ENCODE assay signal across 8 cellular contexts in the genomic region with DNA sequence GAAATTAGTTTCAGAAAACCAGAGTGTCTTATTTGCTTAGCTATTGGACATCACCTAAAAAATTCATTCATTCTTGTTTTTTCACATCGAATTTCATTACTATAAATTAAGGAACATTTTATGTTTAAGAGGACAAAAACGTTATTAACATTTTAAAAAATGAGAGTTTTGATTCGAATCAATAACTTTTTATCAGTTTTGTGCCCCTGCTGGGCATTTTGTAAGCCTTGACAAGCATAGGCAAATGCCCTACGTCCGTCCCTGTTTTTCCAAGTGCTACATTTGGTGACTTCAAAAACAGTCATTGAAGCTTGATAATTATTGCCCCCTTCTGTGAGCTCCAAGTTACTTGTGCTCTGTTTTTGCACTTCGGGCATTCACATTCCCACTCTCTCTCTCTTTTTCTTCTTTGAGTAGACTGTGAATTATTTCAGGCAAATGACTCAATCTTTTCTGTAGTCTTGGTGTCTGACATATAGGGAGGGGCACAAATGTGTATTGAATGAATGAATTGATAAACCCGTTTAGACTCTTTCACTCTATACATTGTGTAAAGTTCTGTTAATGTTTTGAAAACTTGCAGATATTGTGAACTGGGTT. TPM values are rescaled to one million over a fixed set of nuclear protein-coding genes. Genes with fewer than 3 reads are reported as not detected.
DNase-seq lines count a peak whose midpoint lies in the region; ATAC-seq lines count a peak whose summit lies in the region.

No MANE protein-coding gene starts in this region.

- peaks cover 14% of the 10 kb centered on the region for H3K4me1 Mint-ChIP-seq in central memory CD8-positive, alpha-beta T cell

- H3K4me3 Mint-ChIP-seq in central memory CD8-positive, alpha-beta T cell, result peak overlapping the region; percentile 99

- no peaks in the 10 kb centered on the region for H3K27me3 ChIP-seq in MG63
- no peaks in the 10 kb centered on the region for H3K27me3 ChIP-seq in mononuclear cell (ENCODE audit: insufficient read depth, low read length)

- H3K9me3 Mint-ChIP-seq in central memory CD8-positive, alpha-beta T cell, result no peaks in the 10 kb centered on the region

- no peaks in the 10 kb centered on the region for H3K27me3 Mint-ChIP-seq in central memory CD8-positive, alpha-beta T cell

- peak overlapping the region; percentile 94 for H3K27ac Mint-ChIP-seq in central memory CD8-positive, alpha-beta T cell (ENCODE audit: low read depth)

- H3K36me3 ChIP-seq in MG63, result peaks cover 30% of the 10 kb centered on the region

- no peaks in the 10 kb centered on the region for H3K9me3 ChIP-seq in MG63
- H3K9me3 ChIP-seq in mononuclear cell (ENCODE audit: low read depth, low read length), result no peaks in the 10 kb centered on the region

- ATAC-seq in central memory CD8-positive, alpha-beta T cell (replicated peaks; ENCODE audit: extremely low read depth, poor library complexity, severe bottlenecking), result no peak
- ATAC-seq in GM19455 (IDR thresholded peaks at IDR 0.05; ENCODE audit: unreplicated experiment) (no peak), HG03097 (IDR thresholded peaks at IDR 0.05; ENCODE audit: low FRiP score, unreplicated experiment) (no peak), HG02678 (IDR thresholded peaks at IDR 0.05; ENCODE audit: unreplicated experiment) (no peak), HG03159 (IDR thresholded peaks at IDR 0.05; ENCODE audit: unreplicated experiment) (no peak)

- H3K36me3 Mint-ChIP-seq in central memory CD8-positive, alpha-beta T cell (ENCODE audit: insufficient read depth), result peaks cover 29% of the 10 kb centered on the region

- DNase-seq in G401 (ENCODE audit: low spot score), result peak; percentile 16
- no peak for DNase-seq in MG63
- DNase-seq in central memory CD8-positive, alpha-beta T cell (ENCODE audit: low spot score in 2 of 2), result no peak

- in situ Hi-C loops in G401 (cut with HindIII; ENCODE audit: low sequenced_read_pairs), result no loop called here

- H3K4me3 ChIP-seq in MG63 (peak overlapping the region; percentile 76), mononuclear cell (ENCODE audit: low read length) (peak overlapping the region; percentile 74)

- peaks cover 33% of the 10 kb centered on the region for H3K4me1 ChIP-seq in mononuclear cell (ENCODE audit: insufficient read depth, low read length)

RNA-seq across cellular contexts. Expression of a gene that starts 1.2 kb away (rescaled TPM):
- total RNA-seq in G401 (2014; rRNA removed; shearing (Covaris generic)), result 16.9 and 32.1 TPM in 2 replicates
- 19.3 and 24.2 TPM in 2 replicates for total RNA-seq in MG63 (2014; rRNA removed; shearing (Covaris generic); ENCODE audit: low replicate concordance)
- 16.2 TPM for total RNA-seq in mononuclear cell

RNA-seq across cellular contexts. Expression of a gene that starts 1.7 kb away (rescaled TPM):
- total RNA-seq in G401 (2014; rRNA removed; shearing (Covaris generic)), result 43.8 and 50.4 TPM in 2 replicates
- total RNA-seq in MG63 (2014; rRNA removed; shearing (Covaris generic); ENCODE audit: low replicate concordance), result 48.9 and 79.7 TPM in 2 replicates
- total RNA-seq in mononuclear cell, result 3.4 TPM

RNA-seq across cellular contexts. Expression of a gene that starts 52.8 kb away (rescaled TPM):
- total RNA-seq in G401 (2014; rRNA removed; shearing (Covaris generic)), result 1,003 and 1,119 TPM in 2 replicates
- 998 and 1,016 TPM in 2 replicates for total RNA-seq in MG63 (2014; rRNA removed; shearing (Covaris generic); ENCODE audit: low replicate concordance)
- 409 TPM for total RNA-seq in mononuclear cell

Comparison
In these comparisons a context has a peak if more than half of its experiments do, and no peak if none do; other contexts are left out.
1. RNA of a gene that starts 1.7 kb away (total RNA-seq): 43.8 to 50.4 TPM in G401 and 48.9 to 79.7 TPM in MG63; 3.4 TPM in mononuclear cell (single experiment); every median in the first group is over 10 times any median in the second.